Comparison of ENCODE assay signal across 8 cellular contexts in the genomic region with DNA sequence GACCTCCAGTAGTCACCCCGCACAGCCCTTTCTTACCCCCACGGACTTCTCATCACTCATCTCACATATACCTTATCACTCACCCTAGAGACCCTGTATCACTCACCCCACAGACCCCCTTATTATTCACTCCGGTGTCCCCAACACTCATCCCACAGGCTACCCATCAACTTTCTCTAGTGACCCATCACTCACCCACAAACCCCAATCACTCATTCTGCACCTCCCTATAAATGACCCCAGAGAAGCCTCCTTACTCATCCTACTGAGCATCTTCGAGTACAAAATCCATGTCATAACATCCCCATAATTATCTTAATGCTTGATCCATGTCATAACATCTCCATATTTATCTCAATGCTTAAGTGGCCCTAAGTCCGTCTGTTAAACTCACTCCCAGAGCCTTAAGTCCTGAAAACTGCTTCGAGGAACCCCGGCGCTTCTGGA. TPM values are rescaled to one million over a fixed set of nuclear protein-coding genes. Genes with fewer than 3 reads are reported as not detected.
A peak's percentile ranks its signal among the peaks of the same experiment; 100 is the strongest.
DNase-seq lines count a peak whose midpoint lies in the region; ATAC-seq and TF ChIP-seq lines count a peak whose summit lies in the region.

No MANE protein-coding gene starts in this region.

- H3K4me3 ChIP-seq in HUES64 (ENCODE audit: low read length): peak overlapping the region; percentile 73
- peak overlapping the region; percentile 55 for H3K4me3 ChIP-seq in colonic mucosa
- peak overlapping the region; percentile 77 to 78 for H3K4me3 ChIP-seq in neutrophil (ENCODE audit: low read depth in 1 of 2, low read length in 1 of 2)

- H3K27me3 ChIP-seq in HUES64 (ENCODE audit: insufficient read depth, low read length) (no peaks in the 10 kb centered on the region), colonic mucosa (no peaks in the 10 kb centered on the region), neutrophil (no peaks in the 10 kb centered on the region)

- H3K27ac ChIP-seq in HUES64 (ENCODE audit: low read depth, low read length) (peak overlapping the region; percentile 99; the same call in 1 of the 2 replicates), colonic mucosa (peak overlapping the region; percentile 89), neutrophil (peak overlapping the region; percentile 83)

- intact Hi-C loops in colonic mucosa (cut with DNase I): no loop called here

- no peaks in the 10 kb centered on the region for H3K36me3 ChIP-seq in HUES64 (ENCODE audit: insufficient read depth, low read length)
- H3K36me3 ChIP-seq in colonic mucosa: no peaks in the 10 kb centered on the region
- no peaks in the 10 kb centered on the region for H3K36me3 ChIP-seq in neutrophil

- peaks cover 32% of the 10 kb centered on the region for H3K4me1 Mint-ChIP-seq in T-helper 1 cell treated with Interleukin-12 subunit alpha and Interleukin-12 subunit beta and Interleukin-4 antibody, amounts not matched to agents 30 μg/mL and 1 μg/mL, for 36 hours (ENCODE audit: low read depth)

- 10% methylated on average over 8 of the region's 8 CpGs for WGBS in HUES64

- DNase-seq in T-helper 1 cell (no peak), colonic mucosa (no peak), CD1c-positive myeloid dendritic cell (ENCODE audit: extremely low spot score) (no peak), DMS153 (lab: John Stamatoyannopoulos, UW) (no peak)

- peak overlapping the region; percentile 99 for H3K4me3 Mint-ChIP-seq in T-helper 1 cell treated with Interleukin-12 subunit alpha and Interleukin-12 subunit beta and Interleukin-4 antibody, amounts not matched to agents 30 μg/mL and 1 μg/mL, for 36 hours

- TF ChIP-seq CTCF in colonic mucosa (IDR thresholded peaks at IDR 0.05) (no peak), neutrophil (IDR thresholded peaks at IDR 0.05) (no peak)

- H3K9me3 ChIP-seq in HUES64 (ENCODE audit: insufficient read depth, low read depth, low read length) (no peaks in the 10 kb centered on the region), colonic mucosa (no peaks in the 10 kb centered on the region), neutrophil (no peaks in the 10 kb centered on the region)

- H3K9ac ChIP-seq in HUES64 (ENCODE audit: low read depth, low read length) (peak overlapping the region; percentile 98), colonic mucosa (ENCODE audit: low read depth in 2 of 2, low read length in 2 of 2) (peak overlapping the region; percentile 19 to 77)

- ATAC-seq in HG02642 (IDR thresholded peaks at IDR 0.05; ENCODE audit: poor library complexity, unreplicated experiment): no peak

- H3K27ac Mint-ChIP-seq in T-helper 1 cell treated with Interleukin-12 subunit alpha and Interleukin-12 subunit beta and Interleukin-4 antibody, amounts not matched to agents 30 μg/mL and 1 μg/mL, for 36 hours: peak overlapping the region; percentile 95

- no peaks in the 10 kb centered on the region for H3K27me3 Mint-ChIP-seq in T-helper 1 cell treated with Interleukin-12 subunit alpha and Interleukin-12 subunit beta and Interleukin-4 antibody, amounts not matched to agents 30 μg/mL and 1 μg/mL, for 36 hours (ENCODE audit: low read depth)

- peaks cover 9% of the 10 kb centered on the region for H3K36me3 Mint-ChIP-seq in T-helper 1 cell treated with Interleukin-12 subunit alpha and Interleukin-12 subunit beta and Interleukin-4 antibody, amounts not matched to agents 30 μg/mL and 1 μg/mL, for 36 hours (ENCODE audit: low read depth)

- H3K4me1 ChIP-seq in HUES64 (ENCODE audit: insufficient read depth, low read length) (peaks cover 5% of the 10 kb centered on the region; the same call in 1 of the 2 replicates), colonic mucosa (no peaks in the 10 kb centered on the region), neutrophil (ENCODE audit: control insufficient read depth in 1 of 2, insufficient read depth in 1 of 2, low read depth in 1 of 2, low read length in 1 of 2) (peaks cover 7 to 16% of the 10 kb centered on the region in 2 experiments)

- no peaks in the 10 kb centered on the region for H3K9me3 Mint-ChIP-seq in T-helper 1 cell treated with Interleukin-12 subunit alpha and Interleukin-12 subunit beta and Interleukin-4 antibody, amounts not matched to agents 30 μg/mL and 1 μg/mL, for 36 hours

RNA-seq across cellular contexts. Expression of a gene that starts 0.9 kb away (rescaled TPM):
- polyA plus RNA-seq in HUES64 (2013, experiment 1 of 2): 4.3 TPM
- polyA plus RNA-seq in HUES64 (2013, experiment 2 of 2): 3.7 TPM
- 10 to 100 TPM in 1 of 2 donors, 1 to 10 TPM in 1; 8.3 to 10.3 TPM for total RNA-seq in colonic mucosa
